Comparison of ENCODE assay signal across 27 cellular contexts in the genomic region with DNA sequence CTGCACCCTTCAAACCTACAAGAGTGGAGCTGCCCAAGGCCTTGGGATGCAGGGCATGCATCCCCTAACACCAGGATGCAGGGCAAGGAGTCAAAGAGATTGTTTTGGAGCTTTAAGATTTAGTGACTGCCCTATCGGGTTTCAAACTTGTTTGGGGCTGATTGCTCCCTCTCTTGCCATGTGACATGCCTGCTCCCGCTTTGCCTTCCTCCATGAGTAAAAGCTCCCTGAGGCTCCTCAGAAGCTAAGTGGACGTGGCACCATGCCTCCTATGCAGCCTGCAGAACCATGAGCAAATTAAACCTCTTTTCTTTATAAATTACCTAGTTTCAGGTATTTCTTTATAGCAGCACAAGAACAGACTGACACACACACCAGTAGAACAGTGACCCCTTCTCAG. TPM values are rescaled to one million over a fixed set of nuclear protein-coding genes. Genes with fewer than 3 reads are reported as not detected.
DNase-seq lines count a peak whose midpoint lies in the region; ATAC-seq, FAIRE-seq and TF ChIP-seq lines count a peak whose summit lies in the region.
"Had no signal": no experiment of that assay in that cellular context is flagged by ENCODE, and none has a peak within 500 bp of the region (broad histone marks: within the 10 kb centered on the region; RNA-seq: fewer than 3 reads in every experiment).

No MANE protein-coding gene starts in this region.

- H3K27me3 ChIP-seq in GM23338 (ENCODE audit: insufficient read depth) (no peaks in the 10 kb centered on the region), bronchial epithelial cell (ENCODE audit: control insufficient read depth, insufficient read depth, low read length) (peaks cover 5% of the 10 kb centered on the region), esophagus muscularis mucosa (peaks cover 0 to 43% (median 0%) of the 10 kb centered on the region in 4 donors), A673 (replicated peaks; ENCODE audit: insufficient read depth, low read depth, low read length, poor library complexity) (peaks cover 39% of the 10 kb centered on the region)
- H3K27me3 ChIP-seq in effector memory CD4-positive, alpha-beta T cell (replicated peaks; ENCODE audit: control insufficient read depth, insufficient read depth, low read length, poor library complexity, severe bottlenecking) = no peaks in the 10 kb centered on the region
- H3K27me3 ChIP-seq: BLaER1 had no signal

- POLR2A ChIA-PET in activated CD8-positive, alpha-beta T cell treated with anti-CD3 and anti-CD28 coated beads, Interleukin-2, amount 10 ng/mL, durations not matched to agents 7 days and 5 days (lab: Charles Lee) = interaction anchor here (0.9 to 1.1 kb wide), 2 partner anchors 24 to 36 kb away, joined by 3 read pairs; no protein-coding TSS in a partner anchor
- POLR2A ChIA-PET in activated CD8-positive, alpha-beta T cell treated with anti-CD3 and anti-CD28 coated beads for 36 hours (lab: Charles Lee) = no interaction called here
- POLR2A ChIA-PET in A673 (lab: Charles Lee; ENCODE audit: low non-redundant PET) = no interaction called here

- 68% methylated on average over 3 of the region's 3 CpGs for WGBS in esophagus muscularis mucosa

- H3K4me1 Mint-ChIP-seq in activated CD8-positive, alpha-beta T cell treated with anti-CD3 and anti-CD28 coated beads, Interleukin-2, amount 10 ng/mL, durations not matched to agents 7 days and 5 days (ENCODE audit: low read depth) = peaks cover 42% of the 10 kb centered on the region
- H3K4me1 Mint-ChIP-seq in activated CD8-positive, alpha-beta T cell treated with anti-CD3 and anti-CD28 coated beads for 36 hours (ENCODE audit: low read depth) = no peaks in the 10 kb centered on the region
- peaks cover 25% of the 10 kb centered on the region for H3K4me1 Mint-ChIP-seq in GM23338

- ATAC-seq in activated CD8-positive, alpha-beta T cell treated with anti-CD3 and anti-CD28 coated beads, Interleukin-2, amount 10 ng/mL, durations not matched to agents 7 days and 5 days = no peak
- ATAC-seq in activated CD8-positive, alpha-beta T cell treated with anti-CD3 and anti-CD28 coated beads for 36 hours = no peak
- ATAC-seq in GM23338 = no peak
- ATAC-seq: A549 had no signal

- CTCF ChIA-PET in activated CD8-positive, alpha-beta T cell treated with anti-CD3 and anti-CD28 coated beads, Interleukin-2, amount 10 ng/mL, durations not matched to agents 7 days and 5 days (lab: Charles Lee) = interaction anchor here (1.2 kb wide), 1 partner anchor 42 kb away, joined by 4 read pairs; no protein-coding TSS in a partner anchor
- CTCF ChIA-PET in activated CD8-positive, alpha-beta T cell treated with anti-CD3 and anti-CD28 coated beads for 36 hours (lab: Charles Lee) = interaction anchor here (0.9 to 1.2 kb wide), 2 partner anchors 80 to 139 kb away, joined by 3 read pairs; no protein-coding TSS in a partner anchor
- CTCF ChIA-PET in A673 (lab: Charles Lee) = no interaction called here

- no peak for TF ChIP-seq CTCF in activated CD8-positive, alpha-beta T cell treated with anti-CD3 and anti-CD28 coated beads for 36 hours (IDR thresholded peaks at IDR 0.05)
- TF ChIP-seq CTCF in GM23338 (conservative IDR thresholded peaks at IDR 0.05; ENCODE audit: low read depth in 2 of 2) (no peak), bronchial epithelial cell (IDR thresholded peaks at IDR 0.05; ENCODE audit: insufficient read depth, low read length, severe bottlenecking) (no peak), esophagus muscularis mucosa (IDR thresholded peaks at IDR 0.05) (no peak), A673 (conservative IDR thresholded peaks at IDR 0.05; ENCODE audit: low read depth, low read length) (no peak)

- peak overlapping the region; percentile 24; the same call in 1 of the 2 replicates for H2AFZ ChIP-seq in GM23338

- H3K4me2 ChIP-seq in GM23338 = no peak overlapping the region
- H3K4me2 ChIP-seq: A549, BLaER1 had no signal

- no peak overlapping the region for H3K4me3 ChIP-seq in GM23338
- H3K4me3 ChIP-seq in bronchial epithelial cell (ENCODE audit: low read depth, low read length) = no peak overlapping the region
- H3K4me3 ChIP-seq in esophagus muscularis mucosa = no peak overlapping the region
- no peak overlapping the region for H3K4me3 ChIP-seq in A673 (ENCODE audit: low read depth, low read length, poor library complexity, severe bottlenecking)
- H3K4me3 ChIP-seq in effector memory CD4-positive, alpha-beta T cell (ENCODE audit: insufficient read depth, low read depth, low read length, poor library complexity, severe bottlenecking) = no peak overlapping the region
- H3K4me3 ChIP-seq: A549, BLaER1 had no signal

- H3K36me3 ChIP-seq in GM23338 (ENCODE audit: insufficient read depth) = no peaks in the 10 kb centered on the region
- no peaks in the 10 kb centered on the region for H3K36me3 ChIP-seq in bronchial epithelial cell (ENCODE audit: control insufficient read depth, insufficient read depth, low read length)
- H3K36me3 ChIP-seq in esophagus muscularis mucosa = no peaks in the 10 kb centered on the region
- H3K36me3 ChIP-seq in A673 (ENCODE audit: insufficient read depth, low read length, poor library complexity, severe bottlenecking) = no peaks in the 10 kb centered on the region
- H3K36me3 ChIP-seq in effector memory CD4-positive, alpha-beta T cell (ENCODE audit: control insufficient read depth, insufficient read depth, low read length) = no peaks in the 10 kb centered on the region
- H3K36me3 ChIP-seq: BE2C, BLaER1 had no signal

- intact Hi-C loops in activated CD8-positive, alpha-beta T cell treated with anti-CD3 and anti-CD28 coated beads for 36 hours (cut with micrococcal nuclease) = no loop called here
- intact Hi-C loops in esophagus muscularis mucosa (cut with DNase I) = no loop called here
- intact Hi-C loops in A673 (cut with micrococcal nuclease; ENCODE audit: unreplicated experiment) = no loop called here

- DNase-seq in activated CD8-positive, alpha-beta T cell treated with anti-CD3 and anti-CD28 coated beads, Interleukin-2, amount 10 ng/mL, durations not matched to agents 7 days and 5 days = no peak
- no peak for DNase-seq in activated CD8-positive, alpha-beta T cell treated with anti-CD3 and anti-CD28 coated beads for 36 hours
- DNase-seq in GM23338 (ENCODE audit: low spot score) = peak; percentile 26
- DNase-seq in bronchial epithelial cell (ENCODE audit: low read depth) = no peak
- DNase-seq in esophagus muscularis mucosa (ENCODE audit: extremely low spot score) = peak; percentile 72
- no peak for DNase-seq in A673 (ENCODE audit: low spot score)
- DNase-seq in effector memory CD4-positive, alpha-beta T cell = no peak
- no peak for DNase-seq in HPDE6-E6E7 (ENCODE audit: extremely low spot score)
- DNase-seq: ACHN; BE2C; C1 segment of cervical spinal cord; Caco-2; Calu3; CD4-positive, alpha-beta memory T cell; CD4-positive, CD25-positive, alpha-beta regulatory T cell; CD8-positive, alpha-beta memory T cell; DMS79 treated with DMSO at 0.1 percent for 48 hours had no signal

- H3K27me3 Mint-ChIP-seq in activated CD8-positive, alpha-beta T cell treated with anti-CD3 and anti-CD28 coated beads, Interleukin-2, amount 10 ng/mL, durations not matched to agents 7 days and 5 days (ENCODE audit: low read depth) = no peaks in the 10 kb centered on the region
- peaks cover 13% of the 10 kb centered on the region for H3K27me3 Mint-ChIP-seq in activated CD8-positive, alpha-beta T cell treated with anti-CD3 and anti-CD28 coated beads for 36 hours
- H3K27me3 Mint-ChIP-seq in GM23338 (ENCODE audit: insufficient read depth, low read depth, poor library complexity) = peaks cover 16% of the 10 kb centered on the region

- H3K27ac Mint-ChIP-seq in activated CD8-positive, alpha-beta T cell treated with anti-CD3 and anti-CD28 coated beads, Interleukin-2, amount 10 ng/mL, durations not matched to agents 7 days and 5 days = peak overlapping the region; percentile 24
- H3K27ac Mint-ChIP-seq in activated CD8-positive, alpha-beta T cell treated with anti-CD3 and anti-CD28 coated beads for 36 hours = no peak overlapping the region
- H3K27ac Mint-ChIP-seq in GM23338 = no peak overlapping the region
- H3K27ac Mint-ChIP-seq: CD14-positive monocyte; CD8-positive, alpha-beta memory T cell had no signal

- BruUV-seq in A673 (replicated peaks; lab: Mats Ljungman, UMichigan) = no TSS peak

- H3K9me3 ChIP-seq in esophagus muscularis mucosa (peaks cover 0 to 21% (median 7%) of the 10 kb centered on the region in 4 donors), A673 (ENCODE audit: low read depth, low read length, poor library complexity, severe bottlenecking) (no peaks in the 10 kb centered on the region)
- H3K9me3 ChIP-seq in effector memory CD4-positive, alpha-beta T cell (ENCODE audit: control insufficient read depth, low read length) = no peaks in the 10 kb centered on the region
- H3K9me3 ChIP-seq: A549, BE2C, Caco-2 had no signal

- H3K4me3 Mint-ChIP-seq in activated CD8-positive, alpha-beta T cell treated with anti-CD3 and anti-CD28 coated beads, Interleukin-2, amount 10 ng/mL, durations not matched to agents 7 days and 5 days = no peak overlapping the region
- H3K4me3 Mint-ChIP-seq in activated CD8-positive, alpha-beta T cell treated with anti-CD3 and anti-CD28 coated beads for 36 hours = no peak overlapping the region
- H3K4me3 Mint-ChIP-seq in GM23338 = no peak overlapping the region
- H3K4me3 Mint-ChIP-seq: CD14-positive monocyte; CD4-positive, alpha-beta memory T cell; CD8-positive, alpha-beta memory T cell had no signal

- TF ChIP-seq POLR2A in esophagus muscularis mucosa (IDR thresholded peaks at IDR 0.05; ENCODE audit: low read depth) = no peak

- FAIRE-seq in bronchial epithelial cell (lab: Jason Lieb, UNC) = peak; percentile 72
- FAIRE-seq: A549, D721Med, G401.6, GM12891, GM19239 had no signal

- H3F3A ChIP-seq in GM23338 (replicated peaks; ENCODE audit: low read depth) = no peaks in the 10 kb centered on the region

- peaks cover 26% of the 10 kb centered on the region for H3K9me2 ChIP-seq in GM23338 (ENCODE audit: insufficient read depth)

- peaks cover 14% of the 10 kb centered on the region for H3K36me3 Mint-ChIP-seq in activated CD8-positive, alpha-beta T cell treated with anti-CD3 and anti-CD28 coated beads, Interleukin-2, amount 10 ng/mL, durations not matched to agents 7 days and 5 days (ENCODE audit: low read depth)
- no peaks in the 10 kb centered on the region for H3K36me3 Mint-ChIP-seq in activated CD8-positive, alpha-beta T cell treated with anti-CD3 and anti-CD28 coated beads for 36 hours (ENCODE audit: low read depth)
- H3K36me3 Mint-ChIP-seq in GM23338 (ENCODE audit: low read depth) = peaks cover 14% of the 10 kb centered on the region

- TF ChIP-seq EP300 in esophagus muscularis mucosa (IDR thresholded peaks at IDR 0.05) = no peak

- H4K20me1 ChIP-seq in GM23338 (replicated peaks; ENCODE audit: insufficient read depth) = no peaks in the 10 kb centered on the region
- H4K20me1 ChIP-seq: BLaER1 had no signal

- H3K27ac ChIP-seq in GM23338 (ENCODE audit: low read depth) (no peak overlapping the region), esophagus muscularis mucosa (replicated peaks in 1 of 4) (no peak overlapping the region), A673 (ENCODE audit: low read depth, low read length, poor library complexity, severe bottlenecking) (no peak overlapping the region)
- no peak overlapping the region for H3K27ac ChIP-seq in effector memory CD4-positive, alpha-beta T cell (ENCODE audit: insufficient read depth, low read length, poor library complexity, severe bottlenecking)
- H3K27ac ChIP-seq: 22Rv1, A549, BLaER1 had no signal

- no peaks in the 10 kb centered on the region for H3K9me3 Mint-ChIP-seq in activated CD8-positive, alpha-beta T cell treated with anti-CD3 and anti-CD28 coated beads, Interleukin-2, amount 10 ng/mL, durations not matched to agents 7 days and 5 days (ENCODE audit: insufficient read depth)
- no peaks in the 10 kb centered on the region for H3K9me3 Mint-ChIP-seq in activated CD8-positive, alpha-beta T cell treated with anti-CD3 and anti-CD28 coated beads for 36 hours
- H3K9me3 Mint-ChIP-seq in GM23338 = peaks cover 22% of the 10 kb centered on the region

- H3K4me1 ChIP-seq in GM23338 (ENCODE audit: insufficient read depth) (peaks cover 11% of the 10 kb centered on the region; the same call in 1 of the 2 replicates), esophagus muscularis mucosa (no peaks in the 10 kb centered on the region), A673 (ENCODE audit: insufficient read depth, low read length, poor library complexity, severe bottlenecking) (no peaks in the 10 kb centered on the region)
- H3K4me1 ChIP-seq in effector memory CD4-positive, alpha-beta T cell (ENCODE audit: control insufficient read depth, insufficient read depth, low read length, poor library complexity, severe bottlenecking) = no peaks in the 10 kb centered on the region
- H3K4me1 ChIP-seq: A549, BE2C, Caco-2 had no signal

- H3K79me2 ChIP-seq in GM23338 (replicated peaks; ENCODE audit: insufficient read depth) = no peaks in the 10 kb centered on the region

RNA-seq across cellular contexts. Expression of gene CSF2RB, which starts 15.8 kb away (rescaled TPM):
- 1 to 10 TPM; 1.4 TPM for total RNA-seq in activated CD8-positive, alpha-beta T cell treated with anti-CD3 and anti-CD28 coated beads, Interleukin-2, amount 10 ng/mL, durations not matched to agents 7 days and 5 days
- total RNA-seq in activated CD8-positive, alpha-beta T cell treated with anti-CD3 and anti-CD28 coated beads for 36 hours = under 1 TPM; 0.16 to 0.29 TPM
- not detected in 2 replicates for total RNA-seq in GM23338 (2014; rRNA removed; shearing (Covaris generic))
- not detected in 2 replicates for polyA plus RNA-seq in GM23338 (2016; fragmentation: Nextera tagmentation; extraction: Ambion mirVana)
- total RNA-seq in bronchial epithelial cell (under 0.01 TPM in 1 of 2 replicates, not detected in the other), esophagus muscularis mucosa (10 to 100 TPM in 1 of 4 donors, 1 to 10 TPM in 3; 4.6 to 19.4 (median 6.2) TPM), A673 (2021) (not detected in 2 replicates)
- total RNA-seq: A172, Caco-2, Calu3 had no signal
- polyA plus RNA-seq: A549, AG04450 had no signal

RNA-seq across cellular contexts. Expression of gene NCF4, which starts 36.8 kb away (rescaled TPM):
- total RNA-seq in activated CD8-positive, alpha-beta T cell treated with anti-CD3 and anti-CD28 coated beads, Interleukin-2, amount 10 ng/mL, durations not matched to agents 7 days and 5 days = 10 to 100 TPM; 44.1 to 48.2 TPM
- 1 to 10 TPM; 2.5 to 2.9 TPM for total RNA-seq in activated CD8-positive, alpha-beta T cell treated with anti-CD3 and anti-CD28 coated beads for 36 hours
- total RNA-seq in GM23338 (2014; rRNA removed; shearing (Covaris generic)) = not detected in 2 replicates
- polyA plus RNA-seq in GM23338 (2016; fragmentation: Nextera tagmentation; extraction: Ambion mirVana) = not detected in 2 replicates
- total RNA-seq in bronchial epithelial cell (not detected in 2 replicates), esophagus muscularis mucosa (10 to 100 TPM in 3 of 4 donors, 1 to 10 TPM in 1; 8.4 to 26.0 (median 14.2) TPM), A673 (2021) (not detected in 2 replicates)
- total RNA-seq: A172, Caco-2, Calu3 had no signal
- polyA plus RNA-seq: A549, AG04450 had no signal

Comparison
In these comparisons a context has a peak if more than half of its experiments do, and no peak if none do; other contexts are left out.
1. DNase-seq: peak in GM23338 (single experiment) and esophagus muscularis mucosa (single experiment); none in activated CD8-positive, alpha-beta T cell treated with anti-CD3 and anti-CD28 coated beads, Interleukin-2, amount 10 ng/mL, durations not matched to agents 7 days and 5 days (single experiment), activated CD8-positive, alpha-beta T cell treated with anti-CD3 and anti-CD28 coated beads for 36 hours (single experiment), bronchial epithelial cell (single experiment), A673 (single experiment), effector memory CD4-positive, alpha-beta T cell (0 of 3) and HPDE6-E6E7 (single experiment).